8 cellular contexts compared by ENCODE assay signal in the genomic region with DNA sequence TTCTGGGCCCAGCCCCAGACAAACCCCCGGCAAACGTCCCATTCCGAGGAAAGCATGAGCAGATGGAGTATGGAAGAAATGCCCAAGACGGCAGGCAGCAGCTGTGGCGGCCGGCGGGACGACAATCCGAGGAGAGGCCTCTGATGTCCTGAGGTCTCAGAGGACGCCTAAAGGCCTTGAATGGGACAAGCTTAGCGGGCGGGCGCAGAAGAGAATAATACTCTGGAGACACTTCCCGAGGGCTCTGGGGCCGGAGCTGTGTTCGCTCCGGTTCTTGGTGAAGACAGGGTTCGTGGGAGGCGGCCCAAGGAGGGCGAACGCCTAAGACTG. TPM values are rescaled to one million over a fixed set of nuclear protein-coding genes. Genes with fewer than 3 reads are reported as not detected.
DNase-seq lines count a peak whose midpoint lies in the region; ATAC-seq and TF ChIP-seq lines count a peak whose summit lies in the region.

No MANE protein-coding gene starts in this region.

- H3K9me3 Mint-ChIP-seq in activated naive CD4-positive, alpha-beta T cell treated with anti-CD3 and anti-CD28 coated beads, Interleukin-2, amount 10 ng/mL, durations not matched to agents 7 days and 5 days = no peaks in the 10 kb centered on the region

- TF ChIP-seq CTCF in body of pancreas (IDR thresholded peaks at IDR 0.05) = no peak
- no peak for TF ChIP-seq CTCF in lung (IDR thresholded peaks at IDR 0.05; ENCODE audit: control extremely low read depth, extremely low read depth)
- no peak for TF ChIP-seq CTCF in upper lobe of right lung (IDR thresholded peaks at IDR 0.05)

- H3K27ac Mint-ChIP-seq in activated naive CD4-positive, alpha-beta T cell treated with anti-CD3 and anti-CD28 coated beads, Interleukin-2, amount 10 ng/mL, durations not matched to agents 7 days and 5 days = peak overlapping the region; percentile 96

- H3K36me3 ChIP-seq in body of pancreas (replicated peaks in 1 of 2; ENCODE audit: insufficient read depth in 1 of 2, low read depth in 2 of 2) (peaks cover 0 to 22% of the 10 kb centered on the region in 2 donors), lung (ENCODE audit: control insufficient read depth in 2 of 2, insufficient read depth in 2 of 2, low read length in 2 of 2) (peaks cover 34 to 35% of the 10 kb centered on the region in 2 donors), upper lobe of right lung (peaks cover 61% of the 10 kb centered on the region)

- peaks cover 61% of the 10 kb centered on the region for H3K36me3 Mint-ChIP-seq in activated naive CD4-positive, alpha-beta T cell treated with anti-CD3 and anti-CD28 coated beads, Interleukin-2, amount 10 ng/mL, durations not matched to agents 7 days and 5 days

- CTCF ChIA-PET in activated naive CD4-positive, alpha-beta T cell treated with anti-CD3 and anti-CD28 coated beads, Interleukin-2, amount 10 ng/mL, durations not matched to agents 7 days and 5 days (lab: Charles Lee) = interaction anchor here (1.5 to 2.7 kb wide), 3 partner anchors 16 to 44 kb away, joined by 4 to 12 read pairs (median 7); a partner anchor contains a TSS

- no peaks in the 10 kb centered on the region for H3K27me3 Mint-ChIP-seq in activated naive CD4-positive, alpha-beta T cell treated with anti-CD3 and anti-CD28 coated beads, Interleukin-2, amount 10 ng/mL, durations not matched to agents 7 days and 5 days

- ATAC-seq in body of pancreas (peak; percentile 25), lung (ENCODE audit: insufficient read depth, low FRiP score) (no peak), upper lobe of right lung (no peak)

- H3K4me3 ChIP-seq in body of pancreas (peak overlapping the region; percentile 23 to 64), lung (peak overlapping the region; percentile 45), upper lobe of right lung (peak overlapping the region; percentile 91)

- TF ChIP-seq POLR2A in body of pancreas (IDR thresholded peaks at IDR 0.05) = no peak

- no peaks in the 10 kb centered on the region for H3K27me3 ChIP-seq in body of pancreas
- no peaks in the 10 kb centered on the region for H3K27me3 ChIP-seq in lung (ENCODE audit: control insufficient read depth, insufficient read depth)
- no peaks in the 10 kb centered on the region for H3K27me3 ChIP-seq in upper lobe of right lung

- no peaks in the 10 kb centered on the region for H3K9me3 ChIP-seq in body of pancreas
- no peaks in the 10 kb centered on the region for H3K9me3 ChIP-seq in lung (ENCODE audit: control insufficient read depth in 2 of 2, insufficient read depth in 1 of 2, low read length in 1 of 2)
- no peaks in the 10 kb centered on the region for H3K9me3 ChIP-seq in upper lobe of right lung

- H3K4me1 Mint-ChIP-seq in activated naive CD4-positive, alpha-beta T cell treated with anti-CD3 and anti-CD28 coated beads, Interleukin-2, amount 10 ng/mL, durations not matched to agents 7 days and 5 days = peaks cover 49% of the 10 kb centered on the region

- H3K27ac ChIP-seq in body of pancreas = peak overlapping the region; percentile 73 to 96 (median 86)
- H3K27ac ChIP-seq in lung (ENCODE audit: low read depth in 1 of 2, low read length in 1 of 2) = peak overlapping the region; percentile 81 to 92
- H3K27ac ChIP-seq in upper lobe of right lung = peak overlapping the region; percentile 81

- no peak for DNase-seq in activated naive CD4-positive, alpha-beta T cell treated with anti-CD3 and anti-CD28 coated beads, Interleukin-2, amount 10 ng/mL, durations not matched to agents 7 days and 5 days
- no peak for DNase-seq in activated naive CD4-positive, alpha-beta T cell treated with Interleukin-2 at 50 U/mL for 16 hours
- no peak for DNase-seq in body of pancreas
- no peak for DNase-seq in lung (ENCODE audit: low spot score)
- no peak for DNase-seq in upper lobe of right lung
- DNase-seq in activated CD4-positive, CD25-positive, alpha-beta regulatory T cell treated with anti-CD3 and anti-CD28 coated beads, Interleukin-2, amount 50 U/mL, for 72 hours = no peak
- DNase-seq in stimulated activated CD4-positive, alpha-beta T cell treated with anti-CD3 and anti-CD28 coated beads, Interleukin-4, amount 100 ng/mL, for 4 hours = no peak
- DNase-seq in nucleus accumbens (lab: John Stamatoyannopoulos, UW) = no peak

- intact Hi-C loops in body of pancreas (cut with DNase I) = no loop called here
- intact Hi-C loops in upper lobe of right lung (cut with DNase I) = no loop called here

- 4 to 7% methylated on average over 18 to 21 of the region's 21 CpGs for WGBS in body of pancreas, 2 donors
- 8 to 14% methylated on average over 21 of the region's 21 CpGs for WGBS in lung, 2 donors

- peaks cover 26% of the 10 kb centered on the region for H3K4me1 ChIP-seq in body of pancreas
- H3K4me1 ChIP-seq in lung (ENCODE audit: control insufficient read depth in 2 of 2, insufficient read depth in 2 of 2, low read length in 2 of 2) = peaks cover 0 to 6% of the 10 kb centered on the region in 2 donors
- peaks cover 20% of the 10 kb centered on the region for H3K4me1 ChIP-seq in upper lobe of right lung

- peak overlapping the region; percentile 92 for H3K4me3 Mint-ChIP-seq in activated naive CD4-positive, alpha-beta T cell treated with anti-CD3 and anti-CD28 coated beads, Interleukin-2, amount 10 ng/mL, durations not matched to agents 7 days and 5 days

RNA-seq across cellular contexts. Expression of a gene that starts 0.5 kb away (rescaled TPM):
- total RNA-seq in body of pancreas (10 to 100 TPM; 18.1 to 28.3 TPM), lung (10 to 100 TPM; 29.3 to 31.2 TPM), upper lobe of right lung (17.2 TPM)
- 10 to 100 TPM; 13.2 to 17.3 TPM for polyA plus RNA-seq in lung

RNA-seq across cellular contexts. Expression of a gene that starts 17.8 kb away (rescaled TPM):
- total RNA-seq in body of pancreas (10 to 100 TPM in 1 of 2 donors, 1 to 10 TPM in 1; 9.6 to 10.9 TPM), lung (10 to 100 TPM; 18.4 to 26.4 TPM), upper lobe of right lung (23.7 TPM)
- 10 to 100 TPM in 1 of 2 donors, 1 to 10 TPM in 1; 8.3 to 13.7 TPM for polyA plus RNA-seq in lung

RNA-seq across cellular contexts. Expression of a gene that starts 20.4 kb away (rescaled TPM):
- total RNA-seq in body of pancreas = 10 to 100 TPM; 10.9 to 34.9 TPM
- total RNA-seq in lung = 10 to 100 TPM; 21.7 to 35.0 TPM
- polyA plus RNA-seq in lung = 10 to 100 TPM; 30.5 to 43.9 TPM
- 35.7 TPM for total RNA-seq in upper lobe of right lung

RNA-seq across cellular contexts. Expression of a gene that starts 43.0 kb away (rescaled TPM):
- total RNA-seq in body of pancreas (10 to 100 TPM; 37.4 to 37.6 TPM), lung (10 to 100 TPM; 48.7 to 62.3 TPM), upper lobe of right lung (55.8 TPM)
- polyA plus RNA-seq in lung = 10 to 100 TPM; 41.6 to 57.8 TPM

RNA-seq across cellular contexts. Expression of a gene that starts 43.6 kb away (rescaled TPM):
- total RNA-seq in body of pancreas (10 to 100 TPM; 33.6 to 57.1 TPM), lung (100 to 1,000 TPM in 1 of 2 donors, 10 to 100 TPM in 1; 74.9 to 174 TPM), upper lobe of right lung (148 TPM)
- 100 to 1,000 TPM in 1 of 2 donors, 10 to 100 TPM in 1; 85.3 to 239 TPM for polyA plus RNA-seq in lung
